In genomic region chr6:52362443-52363221, GRCh38 we compare ENCODE assay signal across 1 cellular context.
TF ChIP-seq lines count a peak whose summit lies in the region.

No MANE protein-coding gene starts in this region.

TF ChIP-seq in SK-N-SH treated with all-trans-retinoic acid at 6 μM for 48 hours, 23 proteins besides CTCF, POLR2A, EP300 and RAD21 (continued from another document):
- TF ChIP-seq PPARA (CRISPR knock-in tag; IDR thresholded peaks at IDR 0.05; ENCODE audit: borderline replicate concordance): no peak
